Comparison of ENCODE assay signal across 16 cellular contexts in genomic region chr2:97691166-97691565, GRCh38. TPM values are rescaled to one million over a fixed set of nuclear protein-coding genes. Genes with fewer than 3 reads are reported as not detected.
"Had no signal": no experiment of that assay in that cellular context is flagged by ENCODE, and none has a peak within 500 bp of the region (broad histone marks: within the 10 kb centered on the region; RNA-seq: fewer than 3 reads in every experiment).

No MANE protein-coding gene starts in this region.

- H3K27ac ChIP-seq: colonic mucosa, gastrocnemius medialis, heart right ventricle, pancreas, stomach had no signal

- ATAC-seq: gastrocnemius medialis, heart right ventricle, pancreas had no signal

- H3K4me3 ChIP-seq: colonic mucosa, gastrocnemius medialis, heart right ventricle, lung, pancreas, stomach had no signal

- DNase-seq: activated B cell treated with CpG ODN at 0.5 μM for 24 hours; activated CD4-positive, alpha-beta T cell treated with anti-CD3 and anti-CD28 coated beads, Interleukin-2, amount 10 ng/mL, durations not matched to agents 24 days and 14 days; activated naive CD4-positive, alpha-beta T cell treated with anti-CD3 and anti-CD28 coated beads for 36 hours; caudate nucleus; colonic mucosa; effector CD4-positive, alpha-beta T cell; gastrocnemius medialis; heart right ventricle; stimulated activated CD4-positive, alpha-beta T cell treated with anti-CD3 and anti-CD28 coated beads, Interleukin-4, amount 100 ng/mL, for 24 hours; stomach had no signal

- H3K9me3 ChIP-seq: colonic mucosa, gastrocnemius medialis, pancreas, stomach had no signal

- H3K36me3 ChIP-seq: colonic mucosa, gastrocnemius medialis, heart right ventricle, pancreas, stomach had no signal

- H3K4me1 ChIP-seq: colonic mucosa, gastrocnemius medialis, heart right ventricle, pancreas, stomach had no signal

- H3K27ac Mint-ChIP-seq: activated B cell treated with CpG ODN at 0.5 μM for 24 hours; activated CD4-positive, alpha-beta T cell treated with anti-CD3 and anti-CD28 coated beads, Interleukin-2, amount 10 ng/mL, durations not matched to agents 24 days and 14 days; activated naive CD4-positive, alpha-beta T cell treated with anti-CD3 and anti-CD28 coated beads for 36 hours; nephron; T-helper 1 cell treated with Interleukin-12 subunit alpha and Interleukin-12 subunit beta and Interleukin-4 antibody, amounts not matched to agents 30 μg/mL and 1 μg/mL, for 36 hours had no signal

- H3K4me3 Mint-ChIP-seq: activated B cell treated with CpG ODN at 0.5 μM for 24 hours; activated CD4-positive, alpha-beta T cell treated with anti-CD3 and anti-CD28 coated beads, Interleukin-2, amount 10 ng/mL, durations not matched to agents 24 days and 14 days; activated naive CD4-positive, alpha-beta T cell treated with anti-CD3 and anti-CD28 coated beads for 36 hours; nephron; T-helper 1 cell treated with Interleukin-12 subunit alpha and Interleukin-12 subunit beta and Interleukin-4 antibody, amounts not matched to agents 30 μg/mL and 1 μg/mL, for 36 hours had no signal

- H3K27me3 ChIP-seq: colonic mucosa, gastrocnemius medialis, heart right ventricle, pancreas, stomach had no signal

- H3K4me1 Mint-ChIP-seq: activated B cell treated with CpG ODN at 0.5 μM for 24 hours, nephron had no signal

- FAIRE-seq: pancreas, urothelium cell line had no signal

- H3K27me3 Mint-ChIP-seq: activated B cell treated with CpG ODN at 0.5 μM for 24 hours; activated CD4-positive, alpha-beta T cell treated with anti-CD3 and anti-CD28 coated beads, Interleukin-2, amount 10 ng/mL, durations not matched to agents 24 days and 14 days had no signal

- H3K9me3 Mint-ChIP-seq: activated B cell treated with CpG ODN at 0.5 μM for 24 hours; activated CD4-positive, alpha-beta T cell treated with anti-CD3 and anti-CD28 coated beads, Interleukin-2, amount 10 ng/mL, durations not matched to agents 24 days and 14 days; activated naive CD4-positive, alpha-beta T cell treated with anti-CD3 and anti-CD28 coated beads for 36 hours; T-helper 1 cell treated with Interleukin-12 subunit alpha and Interleukin-12 subunit beta and Interleukin-4 antibody, amounts not matched to agents 30 μg/mL and 1 μg/mL, for 36 hours had no signal

RNA-seq across cellular contexts. Expression of gene ZAP70, which starts 22.2 kb away (rescaled TPM):
- total RNA-seq: renal cortical epithelial cell had no signal
